10 cellular contexts compared by ENCODE assay signal in genomic region chr4:80897537-80898303, GRCh38.
A peak's percentile ranks its signal among the peaks of the same experiment; 100 is the strongest.
DNase-seq lines count a peak whose midpoint lies in the region; ATAC-seq and TF ChIP-seq lines count a peak whose summit lies in the region.
"Had no signal": no experiment of that assay in that cellular context is flagged by ENCODE, and none has a peak within 500 bp of the region (broad histone marks: within the 10 kb centered on the region; RNA-seq: fewer than 3 reads in every experiment).

No MANE protein-coding gene starts in this region.

- peaks cover 2% of the 10 kb centered on the region for H3K27me3 Mint-ChIP-seq in T-helper 2 cell treated with Interferon-gamma antibody and Interleukin-4, amounts not matched to agents 5 μg/mL and 100 μg/mL, for 36 hours (ENCODE audit: low read depth)

- H3K36me3 ChIP-seq in spleen, result no peaks in the 10 kb centered on the region

- H3K27ac Mint-ChIP-seq in T-helper 2 cell treated with Interferon-gamma antibody and Interleukin-4, amounts not matched to agents 5 μg/mL and 100 μg/mL, for 36 hours, result no peak overlapping the region
- H3K27ac Mint-ChIP-seq: mesothelial cell of epicardium, progenitor cell of endocrine pancreas had no signal

- no peaks in the 10 kb centered on the region for H3K4me1 Mint-ChIP-seq in T-helper 2 cell treated with Interferon-gamma antibody and Interleukin-4, amounts not matched to agents 5 μg/mL and 100 μg/mL, for 36 hours (ENCODE audit: low read depth)
- H3K4me1 Mint-ChIP-seq: mesothelial cell of epicardium had no signal

- no peak overlapping the region for H3K4me3 ChIP-seq in spleen

- no peaks in the 10 kb centered on the region for H3K36me3 Mint-ChIP-seq in T-helper 2 cell treated with Interferon-gamma antibody and Interleukin-4, amounts not matched to agents 5 μg/mL and 100 μg/mL, for 36 hours (ENCODE audit: low read depth)
- H3K36me3 Mint-ChIP-seq: mesothelial cell of epicardium had no signal

- peaks cover 0 to 16% (median 11%) of the 10 kb centered on the region in 8 donors for H3K9me3 ChIP-seq in spleen

- intact Hi-C loops in spleen (cut with DNase I; ENCODE audit: low total_unique reads), result no loop called here

- no peaks in the 10 kb centered on the region for H3K27me3 ChIP-seq in spleen (replicated peaks in 1 of 7)

- DNase-seq in spleen (peak; percentile 32), KBM-7 (no peak)
- no peak for DNase-seq in T-helper 2 cell treated with Interferon-gamma antibody and Interleukin-4, amounts not matched to agents 5 μg/mL and 100 μg/mL, for 36 hours (ENCODE audit: low spot score)
- DNase-seq: NCI-H1105 treated with DMSO at 0.1 percent for 48 hours had no signal

- H3K27ac ChIP-seq in spleen, result no peak overlapping the region

- TF ChIP-seq POLR2A in spleen (IDR thresholded peaks at IDR 0.05), result no peak

- in situ Hi-C loops in KBM-7 (cut with MboI; ENCODE audit: low pct_unique_long_range_greater_than_20kb, low sequenced_read_pairs), result no loop called here

- H3K9me3 Mint-ChIP-seq in T-helper 2 cell treated with Interferon-gamma antibody and Interleukin-4, amounts not matched to agents 5 μg/mL and 100 μg/mL, for 36 hours, result no peaks in the 10 kb centered on the region

- no peaks in the 10 kb centered on the region for H3K4me1 ChIP-seq in spleen

- no peak for TF ChIP-seq CTCF in spleen (IDR thresholded peaks at IDR 0.05 in 8 of 11, conservative IDR thresholded peaks at IDR 0.05 in 3 of 11)

- WGBS in spleen, 5 donors, result 53 to 78% (median 66%) methylated on average over 5 of the region's 5 CpGs

- H3K4me3 Mint-ChIP-seq in T-helper 2 cell treated with Interferon-gamma antibody and Interleukin-4, amounts not matched to agents 5 μg/mL and 100 μg/mL, for 36 hours, result no peak overlapping the region
- H3K4me3 Mint-ChIP-seq: mesothelial cell of epicardium had no signal

- peak; percentile 69 for ATAC-seq in GM19035 (IDR thresholded peaks at IDR 0.05; ENCODE audit: unreplicated experiment)
- ATAC-seq in GM21723 (IDR thresholded peaks at IDR 0.05; ENCODE audit: unreplicated experiment), result peak; percentile 84
- peak; percentile 70 for ATAC-seq in HG03280 (IDR thresholded peaks at IDR 0.05; ENCODE audit: unreplicated experiment)
- ATAC-seq in HG02840 (IDR thresholded peaks at IDR 0.05; ENCODE audit: low FRiP score, unreplicated experiment), result no peak
